22 cellular contexts compared by ENCODE assay signal in genomic region chr16:54288592-54289241, GRCh38. TPM values are rescaled to one million over a fixed set of nuclear protein-coding genes. Genes with fewer than 3 reads are reported as not detected.
DNase-seq lines count a peak whose midpoint lies in the region; ATAC-seq and TF ChIP-seq lines count a peak whose summit lies in the region.
"Had no signal": no experiment of that assay in that cellular context is flagged by ENCODE, and none has a peak within 500 bp of the region (broad histone marks: within the 10 kb centered on the region; RNA-seq: fewer than 3 reads in every experiment).

No MANE protein-coding gene starts in this region.

- TF ChIP-seq CTCF in cardiac muscle cell (IDR thresholded peaks at IDR 0.05; ENCODE audit: low read depth, low read length): no peak

- H3K4me1 ChIP-seq in cardiac muscle cell (ENCODE audit: low read depth): no peaks in the 10 kb centered on the region
- H3K4me1 ChIP-seq: prostate gland had no signal

- H3K27ac ChIP-seq in cardiac muscle cell: no peak overlapping the region
- H3K27ac ChIP-seq: body of pancreas, prostate gland had no signal

- H3K4me1 Mint-ChIP-seq in activated T-helper 2 cell treated with anti-CD3 and anti-CD28 coated beads, Interferon-gamma antibody, Interleukin-2, Interleukin-4, amounts not matched to agents 10 μg/mL and 5 μg/mL and 100 μg/mL, durations not matched to agents 14 hours and 24 hours and 36 hours (ENCODE audit: low read depth): peaks cover 13% of the 10 kb centered on the region
- peaks cover 26 to 36% of the 10 kb centered on the region in 2 donors for H3K4me1 Mint-ChIP-seq in stimulated activated naive B cell treated with anti-CD40 and anti-IgM and Interleukin-4, amounts not matched to agents 10 μg/mL and 1 μg/mL and 100 μg/mL, for 72 hours

- peaks cover 62% of the 10 kb centered on the region for H3K27me3 Mint-ChIP-seq in activated T-helper 2 cell treated with anti-CD3 and anti-CD28 coated beads, Interferon-gamma antibody, Interleukin-2, Interleukin-4, amounts not matched to agents 10 μg/mL and 5 μg/mL and 100 μg/mL, durations not matched to agents 14 hours and 24 hours and 36 hours (ENCODE audit: low read depth)
- peaks cover 67 to 92% of the 10 kb centered on the region in 2 donors for H3K27me3 Mint-ChIP-seq in stimulated activated naive B cell treated with anti-CD40 and anti-IgM and Interleukin-4, amounts not matched to agents 10 μg/mL and 1 μg/mL and 100 μg/mL, for 72 hours

- peaks cover 7% of the 10 kb centered on the region for H3K36me3 Mint-ChIP-seq in activated T-helper 2 cell treated with anti-CD3 and anti-CD28 coated beads, Interferon-gamma antibody, Interleukin-2, Interleukin-4, amounts not matched to agents 10 μg/mL and 5 μg/mL and 100 μg/mL, durations not matched to agents 14 hours and 24 hours and 36 hours (ENCODE audit: low read depth)
- peaks cover 13 to 18% of the 10 kb centered on the region in 2 donors for H3K36me3 Mint-ChIP-seq in stimulated activated naive B cell treated with anti-CD40 and anti-IgM and Interleukin-4, amounts not matched to agents 10 μg/mL and 1 μg/mL and 100 μg/mL, for 72 hours

- DNase-seq in cardiac muscle cell (ENCODE audit: low read depth in 1 of 2, low spot score in 1 of 2) (no peak), Right ventricle myocardium superior (no peak), DMS 273 (lab: John Stamatoyannopoulos, UW; ENCODE audit: unreplicated experiment) (no peak), NCI-H2081 (lab: John Stamatoyannopoulos, UW) (no peak), NCI-H524 treated with DMSO at 0.1 percent for 48 hours (lab: John Stamatoyannopoulos, UW) (no peak)
- no peak for DNase-seq in activated T-helper 2 cell treated with anti-CD3 and anti-CD28 coated beads, Interferon-gamma antibody, Interleukin-2, Interleukin-4, amounts not matched to agents 10 μg/mL and 5 μg/mL and 100 μg/mL, durations not matched to agents 14 hours and 24 hours and 36 hours (ENCODE audit: low spot score)
- DNase-seq in stimulated activated naive B cell treated with anti-CD40 and anti-IgM and Interleukin-4, amounts not matched to agents 10 μg/mL and 1 μg/mL and 100 μg/mL, for 72 hours: no peak
- DNase-seq: activated CD4-positive, CD25-positive, alpha-beta regulatory T cell treated with anti-CD3 and anti-CD28 coated beads, Interleukin-2, amount 50 U/mL, for 72 hours; body of pancreas; DMS 273 treated with DMSO at 0.1 percent for 48 hours; GDM1; midbrain; NCI-H1092; NCI-H1930; NCI-H2227 treated with DMSO at 0.1 percent for 48 hours; NCI-H748 treated with DMSO at 0.1 percent for 48 hours had no signal

- ATAC-seq in Right ventricle myocardium superior (ENCODE audit: poor library complexity): no peak
- no peak for ATAC-seq in stimulated activated naive B cell treated with anti-CD40 and anti-IgM and Interleukin-4, amounts not matched to agents 10 μg/mL and 1 μg/mL and 100 μg/mL, for 72 hours (replicated peaks)
- ATAC-seq: body of pancreas; natural killer cell treated with Interleukin-12 subunit alpha and Interleukin-12 subunit beta and Interleukin-15 and Interleukin-18, amount 100 ng/mL, for 72 hours; stimulated activated memory B cell treated with anti-CD40 and anti-IgM and Interleukin-4, amounts not matched to agents 10 μg/mL and 1 μg/mL and 100 μg/mL, for 72 hours had no signal

- intact Hi-C loops in Right ventricle myocardium superior (cut with DNase I): loop anchor here (5.0 to 10.0 kb wide), 5 partner anchors 96 to 644 kb away; partner anchors contain the start of gene IRX5
- intact Hi-C loops in activated T-helper 2 cell treated with anti-CD3 and anti-CD28 coated beads, Interferon-gamma antibody, Interleukin-2, Interleukin-4, amounts not matched to agents 10 μg/mL and 5 μg/mL and 100 μg/mL, durations not matched to agents 14 hours and 24 hours and 36 hours (cut with micrococcal nuclease): loop anchor here (5.0 to 10.0 kb wide), 3 partner anchors 344 to 1744 kb away; partner anchors contain the start of gene TOX3

- H3K4me3 Mint-ChIP-seq in activated T-helper 2 cell treated with anti-CD3 and anti-CD28 coated beads, Interferon-gamma antibody, Interleukin-2, Interleukin-4, amounts not matched to agents 10 μg/mL and 5 μg/mL and 100 μg/mL, durations not matched to agents 14 hours and 24 hours and 36 hours (ENCODE audit: low read depth): no peak overlapping the region
- H3K4me3 Mint-ChIP-seq in stimulated activated naive B cell treated with anti-CD40 and anti-IgM and Interleukin-4, amounts not matched to agents 10 μg/mL and 1 μg/mL and 100 μg/mL, for 72 hours: peak overlapping the region; percentile 28 to 68
- H3K4me3 Mint-ChIP-seq: natural killer cell treated with Interleukin-12 subunit alpha and Interleukin-12 subunit beta and Interleukin-15 and Interleukin-18, amount 100 ng/mL, for 72 hours; stimulated activated memory B cell treated with anti-CD40 and anti-IgM and Interleukin-4, amounts not matched to agents 10 μg/mL and 1 μg/mL and 100 μg/mL, for 72 hours had no signal

- peaks cover 5% of the 10 kb centered on the region for H3K27me3 ChIP-seq in cardiac muscle cell

- peak overlapping the region; percentile 24 for H3K4me3 ChIP-seq in cardiac muscle cell
- peak overlapping the region; percentile 20 for H3K4me3 ChIP-seq in iPS-18c (ENCODE audit: insufficient read depth, low read depth, low read length)
- H3K4me3 ChIP-seq: body of pancreas, prostate gland had no signal

- peaks cover 13% of the 10 kb centered on the region for H3K36me3 ChIP-seq in cardiac muscle cell

- H3K9me3 Mint-ChIP-seq in activated T-helper 2 cell treated with anti-CD3 and anti-CD28 coated beads, Interferon-gamma antibody, Interleukin-2, Interleukin-4, amounts not matched to agents 10 μg/mL and 5 μg/mL and 100 μg/mL, durations not matched to agents 14 hours and 24 hours and 36 hours: no peaks in the 10 kb centered on the region
- peaks cover 0 to 3% of the 10 kb centered on the region in 2 donors for H3K9me3 Mint-ChIP-seq in stimulated activated naive B cell treated with anti-CD40 and anti-IgM and Interleukin-4, amounts not matched to agents 10 μg/mL and 1 μg/mL and 100 μg/mL, for 72 hours
- H3K9me3 Mint-ChIP-seq: natural killer cell treated with Interleukin-12 subunit alpha and Interleukin-12 subunit beta and Interleukin-15 and Interleukin-18, amount 100 ng/mL, for 72 hours had no signal

- H3K9me3 ChIP-seq in cardiac muscle cell (ENCODE audit: low read depth) (no peaks in the 10 kb centered on the region), iPS-18c (ENCODE audit: control insufficient read depth, insufficient read depth, low read length) (peaks cover 4% of the 10 kb centered on the region)
- H3K9me3 ChIP-seq: body of pancreas, prostate gland had no signal

- peak overlapping the region; percentile 40 for H3K27ac Mint-ChIP-seq in activated T-helper 2 cell treated with anti-CD3 and anti-CD28 coated beads, Interferon-gamma antibody, Interleukin-2, Interleukin-4, amounts not matched to agents 10 μg/mL and 5 μg/mL and 100 μg/mL, durations not matched to agents 14 hours and 24 hours and 36 hours
- peak overlapping the region; percentile 90 for H3K27ac Mint-ChIP-seq in stimulated activated naive B cell treated with anti-CD40 and anti-IgM and Interleukin-4, amounts not matched to agents 10 μg/mL and 1 μg/mL and 100 μg/mL, for 72 hours
- H3K27ac Mint-ChIP-seq: natural killer cell treated with Interleukin-12 subunit alpha and Interleukin-12 subunit beta and Interleukin-15 and Interleukin-18, amount 100 ng/mL, for 72 hours; stimulated activated memory B cell treated with anti-CD40 and anti-IgM and Interleukin-4, amounts not matched to agents 10 μg/mL and 1 μg/mL and 100 μg/mL, for 72 hours had no signal

RNA-seq across cellular contexts. Expression of gene IRX3, which starts 2.1 kb away (rescaled TPM):
- total RNA-seq in cardiac muscle cell (207 and 209 TPM in 2 replicates), Right ventricle myocardium superior (42.4 TPM)
- polyA plus RNA-seq in cardiac muscle cell: 190 and 212 TPM in 2 replicates
- 0.74 and 0.96 TPM in 2 replicates for total RNA-seq in activated T-helper 2 cell treated with anti-CD3 and anti-CD28 coated beads, Interferon-gamma antibody, Interleukin-2, Interleukin-4, amounts not matched to agents 10 μg/mL and 5 μg/mL and 100 μg/mL, durations not matched to agents 14 hours and 24 hours and 36 hours
- total RNA-seq: natural killer cell treated with Interleukin-12 subunit alpha and Interleukin-12 subunit beta and Interleukin-15 and Interleukin-18, amount 100 ng/mL, for 72 hours; temporal lobe had no signal
- polyA plus RNA-seq: AG04450 had no signal

Comparison
In these comparisons a context has a peak if more than half of its experiments do, and no peak if none do; other contexts are left out.
1. RNA of gene IRX3, which starts 2.1 kb away (total RNA-seq): 207 to 209 TPM in cardiac muscle cell and 42.4 TPM in Right ventricle myocardium superior (single experiment); 0.74 to 0.96 TPM in activated T-helper 2 cell treated with anti-CD3 and anti-CD28 coated beads, Interferon-gamma antibody, Interleukin-2, Interleukin-4, amounts not matched to agents 10 μg/mL and 5 μg/mL and 100 μg/mL, durations not matched to agents 14 hours and 24 hours and 36 hours; every median in the first group is over 10 times any median in the second.